In genomic region chr3:81692766-81693165, GRCh38 we compare ENCODE assay signal across 35 cellular contexts.
"Had no signal": no experiment of that assay in that cellular context is flagged by ENCODE, and none has a peak within 500 bp of the region (broad histone marks: within the 10 kb centered on the region; RNA-seq: fewer than 3 reads in every experiment).

No MANE protein-coding gene starts in this region.

- H3K27me3 Mint-ChIP-seq: activated CD4-positive, alpha-beta memory T cell treated with anti-CD3 and anti-CD28 coated beads for 36 hours; activated CD4-positive, alpha-beta T cell treated with anti-CD3 and anti-CD28 coated beads for 36 hours; activated CD4-positive, alpha-beta T cell treated with anti-CD3 and anti-CD28 coated beads, Interleukin-2, amount 10 ng/mL, durations not matched to agents 7 days and 5 days; activated CD8-positive, alpha-beta memory T cell treated with anti-CD3 and anti-CD28 coated beads, Interleukin-2, amount 10 ng/mL, durations not matched to agents 7 days and 5 days; activated naive CD4-positive, alpha-beta T cell treated with anti-CD3 and anti-CD28 coated beads, Interleukin-2, amount 50 U/mL, for 24 hours; brain had no signal

- H3K4me3 ChIP-seq: Peyer's patch, SJSA1 had no signal

- H3K4me1 Mint-ChIP-seq: activated CD4-positive, alpha-beta T cell treated with anti-CD3 and anti-CD28 coated beads for 36 hours; activated CD8-positive, alpha-beta memory T cell treated with anti-CD3 and anti-CD28 coated beads, Interleukin-2, amount 10 ng/mL, durations not matched to agents 7 days and 5 days; activated naive CD4-positive, alpha-beta T cell treated with anti-CD3 and anti-CD28 coated beads, Interleukin-2, amount 50 U/mL, for 24 hours had no signal

- H3K36me3 Mint-ChIP-seq: activated CD4-positive, alpha-beta memory T cell treated with anti-CD3 and anti-CD28 coated beads for 36 hours; brain; WTC11 had no signal

- H3K9me3 ChIP-seq: Peyer's patch, SJSA1, SK-N-SH had no signal

- H3K27ac ChIP-seq: Peyer's patch, SJSA1 had no signal

- H3K27me3 ChIP-seq: Peyer's patch, SJSA1 had no signal

- H3K9ac ChIP-seq: SK-N-SH had no signal

- H3K27ac Mint-ChIP-seq: activated CD4-positive, alpha-beta memory T cell treated with anti-CD3 and anti-CD28 coated beads for 36 hours; activated CD4-positive, alpha-beta T cell treated with anti-CD3 and anti-CD28 coated beads for 36 hours; activated CD4-positive, alpha-beta T cell treated with anti-CD3 and anti-CD28 coated beads, Interleukin-2, amount 10 ng/mL, durations not matched to agents 7 days and 5 days; activated CD8-positive, alpha-beta memory T cell treated with anti-CD3 and anti-CD28 coated beads, Interleukin-2, amount 10 ng/mL, durations not matched to agents 7 days and 5 days; activated naive CD4-positive, alpha-beta T cell treated with anti-CD3 and anti-CD28 coated beads, Interleukin-2, amount 50 U/mL, for 24 hours; brain; T-helper 1 cell treated with Interleukin-12 subunit alpha and Interleukin-12 subunit beta and Interleukin-4 antibody, amounts not matched to agents 30 μg/mL and 1 μg/mL, for 36 hours; T-helper 2 cell treated with Interferon-gamma antibody and Interleukin-4, amounts not matched to agents 5 μg/mL and 100 μg/mL, for 36 hours; WTC11 had no signal

- DNase-seq: activated CD4-positive, alpha-beta memory T cell treated with anti-CD3 and anti-CD28 coated beads for 36 hours; activated CD4-positive, alpha-beta T cell treated with anti-CD3 and anti-CD28 coated beads for 36 hours; activated CD4-positive, alpha-beta T cell treated with anti-CD3 and anti-CD28 coated beads, Interleukin-2, amount 10 ng/mL, durations not matched to agents 7 days and 5 days; activated CD8-positive, alpha-beta memory T cell treated with anti-CD3 and anti-CD28 coated beads for 24 hours; activated CD8-positive, alpha-beta memory T cell treated with anti-CD3 and anti-CD28 coated beads, Interleukin-2, amount 10 ng/mL, durations not matched to agents 7 days and 5 days; activated CD8-positive, alpha-beta memory T cell treated with anti-CD3 and anti-CD28 coated beads, Interleukin-2, amount 50 U/mL, for 48 hours; activated effector memory CD4-positive, alpha-beta T cell treated with Interleukin-2 at 50 U/mL for 16 hours; activated naive CD4-positive, alpha-beta T cell; activated T-cell treated with anti-CD3 and anti-CD28 coated beads, Interleukin-2, amount 50 U/mL, for 48 hours; anterior cingulate cortex; caudate nucleus; Kasumi-1; KG1; MM.1S; NCI-H1092 treated with DMSO at 0.1 percent for 48 hours; NCI-H1417; NCI-H146; NCI-H1930; NCI-H2081 treated with DMSO at 0.1 percent for 48 hours; NCI-H345; NCI-H510A; NCI-H526; NCI-H748 treated with DMSO at 0.1 percent for 48 hours; NK-92 treated with Interleukin-12 subunit alpha and Interleukin-12 subunit beta, amount 100 ng/mL, for 24 hours; PC-3; Peyer's patch; RPMI8226; SHP77 treated with DMSO at 0.1 percent for 48 hours; SK-N-SH had no signal

- H3K36me3 ChIP-seq: Peyer's patch, SJSA1 had no signal

- H3K9me3 Mint-ChIP-seq: activated CD4-positive, alpha-beta memory T cell treated with anti-CD3 and anti-CD28 coated beads for 36 hours; activated CD4-positive, alpha-beta T cell treated with anti-CD3 and anti-CD28 coated beads, Interleukin-2, amount 10 ng/mL, durations not matched to agents 7 days and 5 days; activated naive CD4-positive, alpha-beta T cell treated with anti-CD3 and anti-CD28 coated beads, Interleukin-2, amount 50 U/mL, for 24 hours; brain; T-helper 1 cell treated with Interleukin-12 subunit alpha and Interleukin-12 subunit beta and Interleukin-4 antibody, amounts not matched to agents 30 μg/mL and 1 μg/mL, for 36 hours; T-helper 2 cell treated with Interferon-gamma antibody and Interleukin-4, amounts not matched to agents 5 μg/mL and 100 μg/mL, for 36 hours had no signal

- H3K4me1 ChIP-seq: Peyer's patch, SJSA1 had no signal

- H3K9me2 ChIP-seq: SK-N-SH had no signal

- H3K4me3 Mint-ChIP-seq: activated CD4-positive, alpha-beta memory T cell treated with anti-CD3 and anti-CD28 coated beads for 36 hours; activated CD4-positive, alpha-beta T cell treated with anti-CD3 and anti-CD28 coated beads for 36 hours; activated CD4-positive, alpha-beta T cell treated with anti-CD3 and anti-CD28 coated beads, Interleukin-2, amount 10 ng/mL, durations not matched to agents 7 days and 5 days; activated CD8-positive, alpha-beta memory T cell treated with anti-CD3 and anti-CD28 coated beads, Interleukin-2, amount 10 ng/mL, durations not matched to agents 7 days and 5 days; activated naive CD4-positive, alpha-beta T cell treated with anti-CD3 and anti-CD28 coated beads, Interleukin-2, amount 50 U/mL, for 24 hours; brain; T-helper 1 cell treated with Interleukin-12 subunit alpha and Interleukin-12 subunit beta and Interleukin-4 antibody, amounts not matched to agents 30 μg/mL and 1 μg/mL, for 36 hours; T-helper 2 cell treated with Interferon-gamma antibody and Interleukin-4, amounts not matched to agents 5 μg/mL and 100 μg/mL, for 36 hours; WTC11 had no signal

- H3K4me2 ChIP-seq: SK-N-SH had no signal
